22 cellular contexts compared by ENCODE assay signal in genomic region chr14:79342942-79343341, GRCh38.
A peak's percentile ranks its signal among the peaks of the same experiment; 100 is the strongest.
DNase-seq lines count a peak whose midpoint lies in the region.
"Had no signal": no experiment of that assay in that cellular context is flagged by ENCODE, and none has a peak within 500 bp of the region (broad histone marks: within the 10 kb centered on the region; RNA-seq: fewer than 3 reads in every experiment).

No MANE protein-coding gene starts in this region.

- no peaks in the 10 kb centered on the region for H3K79me2 ChIP-seq in trophoblast cell (ENCODE audit: control insufficient read depth, insufficient read depth, low read length, poor library complexity)

- H3K4me1 ChIP-seq in trophoblast cell (ENCODE audit: control insufficient read depth in 1 of 2, insufficient read depth in 2 of 2, low read length in 2 of 2): peaks cover 6 to 13% of the 10 kb centered on the region in 2 experiments
- H3K4me1 ChIP-seq: BLaER1, SJCRH30 had no signal

- no peak overlapping the region for H4K12ac ChIP-seq in trophoblast cell (ENCODE audit: low read depth, low read length)

- H3K9ac ChIP-seq in trophoblast cell (ENCODE audit: low read length): no peak overlapping the region
- H3K9ac ChIP-seq: BLaER1 had no signal

- H2BK120ac ChIP-seq in trophoblast cell (ENCODE audit: insufficient read depth, low read length, poor library complexity): peak overlapping the region; percentile 17

- no peak overlapping the region for H3K18ac ChIP-seq in trophoblast cell (ENCODE audit: low read length)

- no peak overlapping the region for H3K27ac ChIP-seq in epithelial cell of prostate
- H3K27ac ChIP-seq in trophoblast cell (ENCODE audit: low read depth, low read length): peak overlapping the region; percentile 48
- H3K27ac ChIP-seq: 22Rv1, BLaER1, SJCRH30 had no signal

- H3K14ac ChIP-seq in trophoblast cell (ENCODE audit: low read length): no peak overlapping the region

- DNase-seq in NCI-H510A treated with DMSO at 0.1 percent for 48 hours (lab: John Stamatoyannopoulos, UW) (peak; percentile 7), NCI-H510A (lab: John Stamatoyannopoulos, UW) (no peak), RPMI7951 (ENCODE audit: low read depth) (peak; percentile 2), epithelial cell of prostate (ENCODE audit: low read depth, low spot score) (peak; percentile 8), trophoblast cell (peak; percentile 43 to 53), NCI-H82 treated with DMSO at 0.1 percent for 48 hours (lab: John Stamatoyannopoulos, UW; ENCODE audit: unreplicated experiment) (no peak), T-helper 1 cell (no peak), NCI-H446 treated with DMSO at 0.1 percent for 48 hours (lab: John Stamatoyannopoulos, UW) (no peak)
- DNase-seq: ACHN; CD4-positive, alpha-beta T cell; COR-L47; GF-D8; HCEC 1CT; KG1; NCI-H1105 treated with DMSO at 0.1 percent for 48 hours; NCI-H2081; NCI-H446; NCI-H748 treated with DMSO at 0.1 percent for 48 hours; NK-92 treated with Interleukin-12 subunit alpha and Interleukin-12 subunit beta, amount 100 ng/mL, for 24 hours; SJCRH30 had no signal

- H3K4me3 ChIP-seq in trophoblast cell (ENCODE audit: low read depth, low read length): no peak overlapping the region
- H3K4me3 ChIP-seq: BLaER1, SJCRH30 had no signal

- no peak overlapping the region for H2AFZ ChIP-seq in trophoblast cell (ENCODE audit: insufficient read depth, low read length, poor library complexity)

- no peak overlapping the region for H3K4ac ChIP-seq in trophoblast cell (ENCODE audit: low read depth, low read length)

- no peaks in the 10 kb centered on the region for H3K36me3 ChIP-seq in trophoblast cell (ENCODE audit: control insufficient read depth in 1 of 2, insufficient read depth in 2 of 2, low read length in 2 of 2)
- H3K36me3 ChIP-seq: BLaER1, SJCRH30 had no signal

- peak overlapping the region; percentile 26 for H4K91ac ChIP-seq in trophoblast cell (ENCODE audit: low read depth, low read length)

- no peaks in the 10 kb centered on the region for H3K9me3 ChIP-seq in trophoblast cell (ENCODE audit: insufficient read depth, low read depth, low read length)
- H3K9me3 ChIP-seq: BLaER1, SJCRH30 had no signal

- H2BK5ac ChIP-seq in trophoblast cell (ENCODE audit: low read depth, low read length, poor library complexity): peak overlapping the region; percentile 61

- H4K8ac ChIP-seq in trophoblast cell (ENCODE audit: low read depth, low read length): no peak overlapping the region

- no peak overlapping the region for H3K23ac ChIP-seq in trophoblast cell (ENCODE audit: low read length)

- WGBS in trophoblast cell (ENCODE audit: extremely low coverage, insufficient coverage, insufficient read length): no CpG with 5 or more reads among the region's 5 CpGs

- H3K79me1 ChIP-seq in trophoblast cell (ENCODE audit: low read length): peaks cover 5% of the 10 kb centered on the region

- no peaks in the 10 kb centered on the region for H3K27me3 ChIP-seq in trophoblast cell (ENCODE audit: insufficient read depth, low read length)
- H3K27me3 ChIP-seq: BLaER1, SJCRH30 had no signal

- H3K4me2 ChIP-seq in trophoblast cell (ENCODE audit: low read length): peak overlapping the region; percentile 37
- H3K4me2 ChIP-seq: BLaER1 had no signal

- peak overlapping the region; percentile 79 for H2BK12ac ChIP-seq in trophoblast cell (ENCODE audit: low read length)

- no peak overlapping the region for H2AK5ac ChIP-seq in trophoblast cell (ENCODE audit: low read length)

Comparison
In these comparisons a context has a peak if more than half of its experiments do, and no peak if none do; other contexts are left out.
1. DNase-seq: peak in NCI-H510A treated with DMSO at 0.1 percent for 48 hours (single experiment), RPMI7951 (single experiment), epithelial cell of prostate (single experiment) and trophoblast cell (2 of 2); none in NCI-H510A (single experiment), NCI-H82 treated with DMSO at 0.1 percent for 48 hours (single experiment), T-helper 1 cell (0 of 5) and NCI-H446 treated with DMSO at 0.1 percent for 48 hours (single experiment).